In genomic region chr3:96213393-96213792, GRCh38 we compare ENCODE assay signal across 13 cellular contexts.
DNase-seq lines count a peak whose midpoint lies in the region; ATAC-seq and TF ChIP-seq lines count a peak whose summit lies in the region.
"Had no signal": no experiment of that assay in that cellular context is flagged by ENCODE, and none has a peak within 500 bp of the region (broad histone marks: within the 10 kb centered on the region; RNA-seq: fewer than 3 reads in every experiment).

No MANE protein-coding gene starts in this region.

- H3K4me3 ChIP-seq in PC-3 (ENCODE audit: low read length), result no peak overlapping the region
- H3K4me3 ChIP-seq in epithelial cell of proximal tubule (ENCODE audit: low read depth, low read length), result no peak overlapping the region

- peaks cover 0 to 2% (median 0%) of the 10 kb centered on the region in 3 donors for H3K27me3 Mint-ChIP-seq in CD14-positive monocyte (ENCODE audit: low read depth in 3 of 3)
- H3K27me3 Mint-ChIP-seq: CD4-positive, CD25-positive, alpha-beta regulatory T cell had no signal

- ATAC-seq in PC-3, result peak; percentile 61; the same call in 1 of the 2 replicates

- no peaks in the 10 kb centered on the region for H3F3A ChIP-seq in PC-3 (ENCODE audit: low read length, unreplicated experiment)

- no peak overlapping the region for H3K9ac ChIP-seq in PC-3 (ENCODE audit: low read length)

- TF ChIP-seq CTCF in C4-2B (conservative IDR thresholded peaks at IDR 0.05) (peak; percentile 53), PC-3 (conservative IDR thresholded peaks at IDR 0.05; ENCODE audit: low read depth, low read length) (peak; percentile 61), epithelial cell of proximal tubule (conservative IDR thresholded peaks at IDR 0.05; ENCODE audit: low read depth, low read length) (peak; percentile 17), CD14-positive monocyte (IDR thresholded peaks at IDR 0.05) (no peak)

- no peak overlapping the region for H2AFZ ChIP-seq in PC-3 (ENCODE audit: low read length)

- H3K9me3 Mint-ChIP-seq in CD14-positive monocyte, result peaks cover 0 to 7% (median 2%) of the 10 kb centered on the region in 7 donors

- H3K27ac Mint-ChIP-seq in CD14-positive monocyte, result no peak overlapping the region
- H3K27ac Mint-ChIP-seq: CD4-positive, CD25-positive, alpha-beta regulatory T cell had no signal

- H3K9me3 ChIP-seq in PC-3 (ENCODE audit: low read length), result no peaks in the 10 kb centered on the region

- in situ Hi-C loops in KBM-7 (cut with MboI; ENCODE audit: low pct_unique_long_range_greater_than_20kb, low sequenced_read_pairs), result no loop called here

- no peaks in the 10 kb centered on the region for H3K36me3 Mint-ChIP-seq in CD14-positive monocyte
- H3K36me3 Mint-ChIP-seq: CD4-positive, CD25-positive, alpha-beta regulatory T cell had no signal

- no peaks in the 10 kb centered on the region for H3K36me3 ChIP-seq in PC-3 (ENCODE audit: low read depth, low read length)

- H3K27me3 ChIP-seq in PC-3 (ENCODE audit: low read length), result no peaks in the 10 kb centered on the region

- no peak overlapping the region for H3K27ac ChIP-seq in C4-2B
- no peak overlapping the region for H3K27ac ChIP-seq in PC-3 (ENCODE audit: low read length)

- intact Hi-C loops in PC-3 (cut with micrococcal nuclease), result loop anchor here (10.0 kb wide), 1 partner anchor 689 kb away; no protein-coding TSS in a partner anchor
- intact Hi-C loops in CD14-positive monocyte (cut with micrococcal nuclease), result no loop called here

- no peaks in the 10 kb centered on the region for H4K20me1 ChIP-seq in PC-3 (ENCODE audit: low read length)

- no peak overlapping the region for H3K4me3 Mint-ChIP-seq in CD14-positive monocyte
- H3K4me3 Mint-ChIP-seq: CD4-positive, CD25-positive, alpha-beta regulatory T cell had no signal

- DNase-seq in KBM-7, result peak; percentile 1
- peak; percentile 36 for DNase-seq in PC-3
- DNase-seq in epithelial cell of proximal tubule (ENCODE audit: low read depth), result no peak
- DNase-seq in CD14-positive monocyte (ENCODE audit: low spot score), result no peak
- DNase-seq in stimulated activated CD4-positive, alpha-beta T cell treated with anti-CD3 and anti-CD28 coated beads, Interleukin-2, amount 100 ng/mL, for 48 hours, result no peak
- DNase-seq in SIG-M5 (lab: John Stamatoyannopoulos, UW), result no peak
- DNase-seq: CD4-positive, CD25-positive, alpha-beta regulatory T cell; DMS79; Karpas-422; NCI-H187; SHP77; T-helper 2 cell had no signal

- H3K4me1 ChIP-seq in PC-3 (ENCODE audit: insufficient read depth, low read length), result peaks cover 9% of the 10 kb centered on the region; the same call in 1 of the 2 replicates

- CTCF ChIA-PET in PC-3 (lab: Charles Lee), result no interaction called here

- no TSS peak for BruUV-seq in PC-3 (replicated peaks; lab: Mats Ljungman, UMichigan)

- H3K4me2 ChIP-seq in PC-3 (ENCODE audit: low read length), result no peak overlapping the region

- no peaks in the 10 kb centered on the region for H3K9me2 ChIP-seq in PC-3 (replicated peaks; ENCODE audit: low read length)

- no peaks in the 10 kb centered on the region for H3K79me2 ChIP-seq in PC-3 (ENCODE audit: low read length)

- H3K4me1 Mint-ChIP-seq in CD14-positive monocyte, result no peaks in the 10 kb centered on the region
- H3K4me1 Mint-ChIP-seq: CD4-positive, CD25-positive, alpha-beta regulatory T cell had no signal

- POLR2A ChIA-PET in PC-3 (lab: Charles Lee; ENCODE audit: unreplicated experiment), result no interaction called here

Comparison
In these comparisons a context has a peak if more than half of its experiments do, and no peak if none do; other contexts are left out.
1. DNase-seq: peak in KBM-7 (single experiment) and PC-3 (single experiment); none in epithelial cell of proximal tubule (single experiment), CD14-positive monocyte (single experiment), stimulated activated CD4-positive, alpha-beta T cell treated with anti-CD3 and anti-CD28 coated beads, Interleukin-2, amount 100 ng/mL, for 48 hours (0 of 2) and SIG-M5 (single experiment).